Comparison of ENCODE assay signal across 1 cellular context in the genomic region with DNA sequence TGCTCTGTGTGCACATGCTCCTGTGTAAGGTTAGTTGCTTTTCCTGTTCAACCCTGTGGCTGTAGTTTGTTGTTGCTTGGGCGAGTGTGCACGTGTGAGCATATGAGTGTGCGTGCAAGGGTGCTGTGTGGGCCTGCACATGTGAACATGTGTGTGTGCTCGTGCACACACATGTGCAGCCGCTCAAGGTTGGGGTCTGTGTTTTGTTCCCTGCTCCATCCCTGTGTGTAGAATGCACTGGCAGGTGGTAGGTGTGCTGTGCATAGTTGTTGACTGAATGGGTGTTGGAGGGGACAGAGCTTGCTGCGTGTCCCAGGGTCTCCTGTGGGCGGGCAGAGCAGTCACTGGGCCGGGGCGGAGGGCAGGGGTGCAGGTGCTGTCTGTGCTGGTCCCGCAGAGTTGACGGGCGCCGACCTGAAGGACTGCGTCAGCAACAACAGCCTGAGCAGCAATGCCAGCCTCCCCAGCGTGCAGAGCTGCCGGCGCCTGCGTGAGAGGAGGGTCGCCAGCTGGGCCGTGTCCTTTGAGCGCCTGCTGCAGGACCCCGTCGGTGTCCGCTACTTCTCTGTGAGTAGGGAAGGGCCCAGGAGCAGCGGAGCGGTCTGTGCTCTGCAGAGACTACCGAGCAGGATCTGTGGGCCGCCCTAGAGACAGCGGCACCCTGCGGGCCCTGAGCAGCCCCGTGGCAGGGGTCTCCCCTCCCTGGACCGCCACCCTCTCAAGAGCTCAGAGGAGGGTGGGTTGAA.
TF ChIP-seq lines count a peak whose summit lies in the region.

No MANE protein-coding gene starts in this region.

TF ChIP-seq in HepG2, 621 proteins besides CTCF, POLR2A, EP300 and RAD21:
- TF ChIP-seq, protein P1, sequence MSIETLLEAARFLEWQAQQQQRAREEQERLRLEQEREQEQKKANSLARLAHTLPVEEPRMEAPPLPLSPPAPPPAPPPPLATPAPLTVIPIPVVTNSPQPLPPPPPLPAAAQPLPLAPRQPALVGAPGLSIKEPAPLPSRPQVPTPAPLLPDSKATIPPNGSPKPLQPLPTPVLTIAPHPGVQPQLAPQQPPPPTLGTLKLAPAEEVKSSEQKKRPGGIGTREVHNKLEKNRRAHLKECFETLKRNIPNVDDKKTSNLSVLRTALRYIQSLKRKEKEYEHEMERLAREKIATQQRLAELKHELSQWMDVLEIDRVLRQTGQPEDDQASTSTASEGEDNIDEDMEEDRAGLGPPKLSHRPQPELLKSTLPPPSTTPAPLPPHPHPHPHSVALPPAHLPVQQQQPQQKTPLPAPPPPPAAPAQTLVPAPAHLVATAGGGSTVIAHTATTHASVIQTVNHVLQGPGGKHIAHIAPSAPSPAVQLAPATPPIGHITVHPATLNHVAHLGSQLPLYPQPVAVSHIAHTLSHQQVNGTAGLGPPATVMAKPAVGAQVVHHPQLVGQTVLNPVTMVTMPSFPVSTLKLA (IDR thresholded peaks at IDR 0.05), result peak; percentile 74
- TF ChIP-seq ZNF570 (CRISPR knock-in tag; IDR thresholded peaks at IDR 0.05; ENCODE audit: borderline replicate concordance) (no peak), MEIS1 (CRISPR knock-in tag; IDR thresholded peaks at IDR 0.05; ENCODE audit: borderline replicate concordance) (no peak), ZBTB33 (CRISPR knock-in tag; IDR thresholded peaks at IDR 0.05) (0 out of 2 replicates have a peak, but pooled peaks have one; percentile 32)
